ENCODE assay signal across 21 cellular contexts in the genomic region with DNA sequence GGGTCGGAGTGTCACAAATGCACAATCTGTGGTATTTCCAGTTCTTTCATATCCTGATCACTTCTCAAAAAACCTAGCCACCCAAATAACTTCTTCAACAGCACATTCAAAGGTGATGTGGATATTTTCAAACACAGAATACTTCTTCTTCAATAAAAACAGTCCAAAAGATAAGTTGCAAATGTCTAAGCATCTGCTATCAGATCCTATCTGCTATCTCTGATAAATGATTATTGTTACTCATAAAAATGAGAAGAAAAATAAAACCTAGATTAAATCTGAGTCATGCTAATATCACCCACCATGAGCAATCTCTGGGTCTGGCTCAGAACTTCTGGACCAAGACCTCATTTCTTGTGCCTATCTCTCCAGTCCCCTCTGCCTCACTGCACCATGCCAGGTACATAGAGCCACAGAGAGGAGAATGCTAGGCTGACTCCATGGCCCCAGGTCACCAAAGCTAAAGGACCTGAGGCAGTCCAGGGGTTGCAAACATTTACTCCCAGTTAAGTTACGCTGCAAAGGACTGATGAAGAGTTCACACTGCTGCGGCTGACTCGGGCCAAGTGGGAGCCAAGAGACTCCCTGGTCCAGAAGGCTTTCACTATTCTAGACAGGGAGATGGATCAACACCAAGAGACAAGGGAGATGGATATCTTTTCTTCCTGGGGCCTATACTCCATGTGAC.
DNase-seq lines count a peak whose midpoint lies in the region; ATAC-seq and TF ChIP-seq lines count a peak whose summit lies in the region.
"Had no signal": no experiment of that assay in that cellular context is flagged by ENCODE, and none has a peak within 500 bp of the region (broad histone marks: within the 10 kb centered on the region; RNA-seq: fewer than 3 reads in every experiment).

No MANE protein-coding gene starts in this region.

- TF ChIP-seq EP300 in upper lobe of left lung (IDR thresholded peaks at IDR 0.05) = no peak

- peaks cover 3 to 31% (median 15%) of the 10 kb centered on the region in 5 donors for H3K4me1 ChIP-seq in subcutaneous abdominal adipose tissue (ENCODE audit: control insufficient read depth in 5 of 5, insufficient read depth in 5 of 5, low read length in 5 of 5)
- H3K4me1 ChIP-seq in upper lobe of left lung = peaks cover 23 to 41% (median 29%) of the 10 kb centered on the region in 4 donors
- H3K4me1 ChIP-seq: SJCRH30 had no signal

- H3K27me3 Mint-ChIP-seq in endothelial cell (ENCODE audit: unreplicated experiment) = peaks cover 3% of the 10 kb centered on the region
- H3K27me3 Mint-ChIP-seq: type B pancreatic cell had no signal

- no peak for TF ChIP-seq CTCF in WERI-Rb-1 (IDR thresholded peaks at IDR 0.05; ENCODE audit: low read depth, low read length)
- TF ChIP-seq CTCF in endothelial cell (IDR thresholded peaks at IDR 0.05; ENCODE audit: unreplicated experiment) = no peak
- TF ChIP-seq CTCF in upper lobe of left lung (IDR thresholded peaks at IDR 0.05) = no peak

- H3K27me3 ChIP-seq in WERI-Rb-1 (ENCODE audit: insufficient read depth, low read depth, severe bottlenecking) = no peaks in the 10 kb centered on the region
- H3K27me3 ChIP-seq in subcutaneous abdominal adipose tissue (ENCODE audit: control insufficient read depth in 5 of 5, insufficient read depth in 4 of 5, low read length in 5 of 5) = no peaks in the 10 kb centered on the region
- H3K27me3 ChIP-seq in upper lobe of left lung = no peaks in the 10 kb centered on the region
- H3K27me3 ChIP-seq: cardiac muscle cell, SJCRH30 had no signal

- TF ChIP-seq POLR2A in upper lobe of left lung (IDR thresholded peaks at IDR 0.05) = no peak

- H3K4me1 Mint-ChIP-seq in endothelial cell (ENCODE audit: unreplicated experiment) = peaks cover 37% of the 10 kb centered on the region

- no peak overlapping the region for H3K9ac ChIP-seq in subcutaneous abdominal adipose tissue (ENCODE audit: low read length in 5 of 5)

- H3K9me3 ChIP-seq in WERI-Rb-1 (ENCODE audit: severe bottlenecking) (no peaks in the 10 kb centered on the region), subcutaneous abdominal adipose tissue (ENCODE audit: control insufficient read depth in 5 of 5, low read length in 5 of 5) (no peaks in the 10 kb centered on the region), upper lobe of left lung (no peaks in the 10 kb centered on the region)
- H3K9me3 ChIP-seq: SJCRH30 had no signal

- peaks cover 4% of the 10 kb centered on the region; the same call in 1 of the 2 replicates for H3K36me3 ChIP-seq in WERI-Rb-1
- no peaks in the 10 kb centered on the region for H3K36me3 ChIP-seq in subcutaneous abdominal adipose tissue (ENCODE audit: control insufficient read depth in 5 of 5, insufficient read depth in 5 of 5, low read length in 5 of 5)
- H3K36me3 ChIP-seq in upper lobe of left lung = no peaks in the 10 kb centered on the region
- H3K36me3 ChIP-seq: cardiac muscle cell, SJCRH30 had no signal

- WGBS in upper lobe of left lung, 2 donors = 91 to 94% methylated on average over 4 of the region's 4 CpGs

- H3K4me3 Mint-ChIP-seq in endothelial cell (ENCODE audit: unreplicated experiment) = peak overlapping the region; percentile 8
- H3K4me3 Mint-ChIP-seq: activated naive CD4-positive, alpha-beta T cell treated with anti-CD3 and anti-CD28 coated beads, Interleukin-2, amount 50 U/mL, for 24 hours; type B pancreatic cell had no signal

- peaks cover 9% of the 10 kb centered on the region for H3K36me3 Mint-ChIP-seq in endothelial cell (ENCODE audit: low read depth, unreplicated experiment)
- H3K36me3 Mint-ChIP-seq: activated naive CD4-positive, alpha-beta T cell treated with anti-CD3 and anti-CD28 coated beads, Interleukin-2, amount 50 U/mL, for 24 hours; T-cell had no signal

- H3K9me3 Mint-ChIP-seq in endothelial cell (ENCODE audit: unreplicated experiment) = no peaks in the 10 kb centered on the region
- H3K9me3 Mint-ChIP-seq: activated naive CD4-positive, alpha-beta T cell treated with anti-CD3 and anti-CD28 coated beads, Interleukin-2, amount 50 U/mL, for 24 hours; T-cell; type B pancreatic cell had no signal

- DNase-seq in ELR (ENCODE audit: low read depth) (peak; percentile 53), WERI-Rb-1 (no peak), endothelial cell (ENCODE audit: low spot score) (no peak), upper lobe of left lung (no peak), NCI-H1092 (lab: John Stamatoyannopoulos, UW) (no peak)
- DNase-seq in activated naive CD4-positive, alpha-beta T cell (lab: John Stamatoyannopoulos, UW) = no peak
- DNase-seq: activated CD4-positive, alpha-beta T cell treated with anti-CD3 and anti-CD28 coated beads, Interleukin-2, amount 50 U/mL, for 48 hours; anterior cingulate cortex; DND-41; NCI-H774; SJCRH30; stimulated activated CD4-positive, alpha-beta T cell treated with anti-CD3 and anti-CD28 coated beads, Interleukin-4, amount 100 ng/mL, for 4 hours; T-cell had no signal

- no peak for ATAC-seq in upper lobe of left lung (ENCODE audit: low FRiP score in 2 of 2)
- ATAC-seq: esophagus mucosa, HCT116, HepG2, T-cell had no signal

- H3K4me3 ChIP-seq in WERI-Rb-1 (ENCODE audit: low read depth, low read length) (no peak overlapping the region), subcutaneous abdominal adipose tissue (ENCODE audit: low read depth in 1 of 5, low read length in 5 of 5) (no peak overlapping the region), upper lobe of left lung (no peak overlapping the region)
- H3K4me3 ChIP-seq: cardiac muscle cell, coronary artery, SJCRH30 had no signal

- H3K27ac Mint-ChIP-seq in endothelial cell (ENCODE audit: unreplicated experiment) = no peak overlapping the region
- H3K27ac Mint-ChIP-seq: activated naive CD4-positive, alpha-beta T cell treated with anti-CD3 and anti-CD28 coated beads, Interleukin-2, amount 50 U/mL, for 24 hours; T-cell; type B pancreatic cell had no signal

- H3K27ac ChIP-seq in WERI-Rb-1 = peak overlapping the region; percentile 78
- H3K27ac ChIP-seq in subcutaneous abdominal adipose tissue (ENCODE audit: low read depth, low read length) = peak overlapping the region; percentile 43
- peak overlapping the region in 1 of 4 donors; percentile 43 for H3K27ac ChIP-seq in upper lobe of left lung
- H3K27ac ChIP-seq: cardiac muscle cell, coronary artery, SJCRH30 had no signal
